ENCODE assay signal across 8 cellular contexts in genomic region chr1:201740609-201741231, GRCh38.
DNase-seq lines count a peak whose midpoint lies in the region; ATAC-seq and TF ChIP-seq lines count a peak whose summit lies in the region.

No MANE protein-coding gene starts in this region.

- H3K36me3 ChIP-seq in IMR-90 (ENCODE audit: control insufficient read depth, insufficient read depth, low read length) (peaks cover 2% of the 10 kb centered on the region; the same call in 1 of the 2 replicates), iPS DF 6.9 (ENCODE audit: control insufficient read depth, insufficient read depth, low read length) (no peaks in the 10 kb centered on the region), smooth muscle cell (ENCODE audit: low read depth) (no peaks in the 10 kb centered on the region)

- H3K14ac ChIP-seq in IMR-90 (replicated peaks; ENCODE audit: low read depth, low read length) = no peak overlapping the region

- H3K27ac Mint-ChIP-seq in activated naive CD8-positive, alpha-beta T cell treated with anti-CD3 and anti-CD28 coated beads for 36 hours = peak overlapping the region; percentile 39

- H3K79me1 ChIP-seq in IMR-90 (ENCODE audit: low read depth in 1 of 2, low read length in 2 of 2) = peaks cover 53 to 97% of the 10 kb centered on the region in 2 experiments

- WGBS in IMR-90 (ENCODE audit: extremely low coverage in 2 of 2, insufficient read length in 1 of 2), 2 experiments = 72% methylated on average over 3 of the region's 14 CpGs; no CpG with 5 or more reads in 1 of the 2 experiments
- no CpG with 5 or more reads among the region's 14 CpGs for WGBS in iPS DF 6.9 (ENCODE audit: insufficient coverage, insufficient read length)
- 48% methylated on average over 9 of the region's 14 CpGs for WGBS in smooth muscle cell (ENCODE audit: low lambda C conversion rate)

- no peaks in the 10 kb centered on the region for H3K36me3 Mint-ChIP-seq in activated naive CD8-positive, alpha-beta T cell treated with anti-CD3 and anti-CD28 coated beads for 36 hours

- no peak overlapping the region for H2BK20ac ChIP-seq in IMR-90 (ENCODE audit: low read depth, low read length)

- ATAC-seq in IMR-90 (ENCODE audit: low read depth) = no peak

- intact Hi-C loops in IMR-90 (cut with micrococcal nuclease) = no loop called here

- peaks cover 74% of the 10 kb centered on the region for H3K79me2 ChIP-seq in smooth muscle cell (ENCODE audit: low read depth)

- H3K4me1 ChIP-seq in IMR-90 (ENCODE audit: control insufficient read depth, insufficient read depth, low read length) (peaks cover 47% of the 10 kb centered on the region), iPS DF 6.9 (ENCODE audit: control insufficient read depth, insufficient read depth, low read length) (peaks cover 24% of the 10 kb centered on the region), smooth muscle cell (ENCODE audit: low read depth) (peaks cover 71% of the 10 kb centered on the region)

- POLR2A ChIA-PET in IMR-90 (lab: Charles Lee; ENCODE audit: unreplicated experiment) = no interaction called here

- H3K27me3 Mint-ChIP-seq in activated naive CD8-positive, alpha-beta T cell treated with anti-CD3 and anti-CD28 coated beads for 36 hours = peaks cover 6% of the 10 kb centered on the region

- no peak overlapping the region for H3K4ac ChIP-seq in IMR-90 (ENCODE audit: low read depth, low read length)

- CTCF ChIA-PET in IMR-90 (lab: Yijun Ruan, JAX) = no interaction called here

- H3K9me3 ChIP-seq in IMR-90 (ENCODE audit: control insufficient read depth, insufficient read depth, low read length) (no peaks in the 10 kb centered on the region), iPS DF 6.9 (ENCODE audit: control insufficient read depth, insufficient read depth, low read length) (no peaks in the 10 kb centered on the region), smooth muscle cell (replicated peaks; ENCODE audit: low read depth) (no peaks in the 10 kb centered on the region)

- no peak overlapping the region for H4K5ac ChIP-seq in IMR-90 (ENCODE audit: low read depth, low read length)

- H2BK15ac ChIP-seq in IMR-90 (ENCODE audit: low read depth, low read length) = no peak overlapping the region

- H4K8ac ChIP-seq in IMR-90 (ENCODE audit: low read depth in 2 of 2, low read length in 2 of 2) = no peak overlapping the region; a peak in 1 of 4 replicates

- TF ChIP-seq POLR2A in IMR-90 (IDR thresholded peaks at IDR 0.05; ENCODE audit: low read depth, low read length) = no peak

- H3K27ac ChIP-seq in IMR-90 (ENCODE audit: insufficient read depth, low read length) (no peak overlapping the region; the same call in 1 of the 2 replicates), iPS DF 6.9 (ENCODE audit: low read length) (no peak overlapping the region), smooth muscle cell (ENCODE audit: low read depth) (no peak overlapping the region)

- H2AK9ac ChIP-seq in IMR-90 (replicated peaks; ENCODE audit: low read depth, low read length, poor library complexity) = no peak overlapping the region

- TF ChIP-seq RAD21 in IMR-90 (IDR thresholded peaks at IDR 0.05; ENCODE audit: low read length) = no peak

- H3F3A ChIP-seq in smooth muscle cell (ENCODE audit: low read depth) = peaks cover 35% of the 10 kb centered on the region

- DNase-seq in IMR-90 = no peak
- DNase-seq in activated naive CD8-positive, alpha-beta T cell treated with anti-CD3 and anti-CD28 coated beads for 36 hours = no peak
- no peak for DNase-seq in iPS DF 6.9 (ENCODE audit: low read depth, low spot score)
- DNase-seq in smooth muscle cell (lab: John Stamatoyannopoulos, UW; ENCODE audit: unreplicated experiment) = no peak
- no peak for DNase-seq in GM13977 (ENCODE audit: low spot score)
- no peak for DNase-seq in hepatic stellate cell (ENCODE audit: low spot score)
- DNase-seq in hippocampal formation (lab: John Stamatoyannopoulos, UW) = no peak
- DNase-seq in amniotic stem cell (lab: John Stamatoyannopoulos, UW) = no peak

- no peaks in the 10 kb centered on the region for H3K9me3 Mint-ChIP-seq in activated naive CD8-positive, alpha-beta T cell treated with anti-CD3 and anti-CD28 coated beads for 36 hours

- H4K91ac ChIP-seq in IMR-90 (ENCODE audit: insufficient read depth, low read depth, low read length) = peak overlapping the region; percentile 38; the same call in 1 of the 2 replicates

- H3K9ac ChIP-seq in IMR-90 (ENCODE audit: low read depth, low read length) (peak overlapping the region; percentile 42; the same call in 1 of the 2 replicates), smooth muscle cell (ENCODE audit: low read depth) (peak overlapping the region; percentile 66)

- no peak overlapping the region; the same call in 1 of the 2 replicates for H3K4me3 ChIP-seq in IMR-90 (ENCODE audit: insufficient read depth, low read depth, low read length)
- H3K4me3 ChIP-seq in iPS DF 6.9 (ENCODE audit: low read length) = peak overlapping the region; percentile 82; the same call in 1 of the 2 replicates
- H3K4me3 ChIP-seq in smooth muscle cell = peak overlapping the region; percentile 67

- H2BK5ac ChIP-seq in IMR-90 (ENCODE audit: low read depth, low read length, poor library complexity, severe bottlenecking) = no peak overlapping the region

- H2BK120ac ChIP-seq in IMR-90 (ENCODE audit: low read depth, low read length) = no peak overlapping the region

- TF ChIP-seq CTCF in IMR-90 (conservative IDR thresholded peaks at IDR 0.05; ENCODE audit: low read depth, low read length) (no peak), smooth muscle cell (IDR thresholded peaks at IDR 0.05; ENCODE audit: borderline replicate concordance, insufficient read depth, poor library complexity, severe bottlenecking) (no peak), GM13977 (IDR thresholded peaks at IDR 0.05; ENCODE audit: extremely low read depth, insufficient read depth, missing control alignments) (no peak)

- H3K27me3 ChIP-seq in IMR-90 (ENCODE audit: control insufficient read depth, insufficient read depth, low read length) (no peaks in the 10 kb centered on the region), iPS DF 6.9 (ENCODE audit: control insufficient read depth, insufficient read depth, low read length) (no peaks in the 10 kb centered on the region), smooth muscle cell (ENCODE audit: low read depth) (no peaks in the 10 kb centered on the region)

- peak overlapping the region; percentile 53 for H3K4me2 ChIP-seq in IMR-90 (ENCODE audit: low read depth, low read length)
- peak overlapping the region; percentile 93 for H3K4me2 ChIP-seq in smooth muscle cell

- dilution Hi-C loops in IMR-90 (cut with HindIII; ENCODE audit: low sequenced_read_pairs, unreplicated experiment) = no loop called here

- in situ Hi-C loops in IMR-90 (cut with MboI; ENCODE audit: low sequenced_read_pairs) = no loop called here
- in situ Hi-C loops in GM13977 (cut with MboI; ENCODE audit: low pct_unique_long_range_greater_than_20kb, low sequenced_read_pairs, unreplicated experiment) = no loop called here

- H3K23ac ChIP-seq in IMR-90 (ENCODE audit: low read depth, low read length) = peak overlapping the region; percentile 15; the same call in 1 of the 2 replicates

- peaks cover 45% of the 10 kb centered on the region for H3K9me1 ChIP-seq in IMR-90 (ENCODE audit: insufficient read depth, low read length)

- H2AFZ ChIP-seq in IMR-90 (replicated peaks; ENCODE audit: low read length, poor library complexity) (no peak overlapping the region), smooth muscle cell (ENCODE audit: low read depth) (no peak overlapping the region)

- peaks cover 12% of the 10 kb centered on the region for H3K4me1 Mint-ChIP-seq in activated naive CD8-positive, alpha-beta T cell treated with anti-CD3 and anti-CD28 coated beads for 36 hours

- H2AK5ac ChIP-seq in IMR-90 (ENCODE audit: low read depth, low read length) = peak overlapping the region; percentile 20; the same call in 1 of the 2 replicates

- no peak overlapping the region for H3K56ac ChIP-seq in IMR-90 (ENCODE audit: extremely low read depth, insufficient read depth, low read length)

- H3K18ac ChIP-seq in IMR-90 (ENCODE audit: low read depth, low read length) = no peak overlapping the region

- no TSS peak for BruUV-seq in IMR-90 (replicated peaks; lab: Mats Ljungman, UMichigan)

- peaks cover 96% of the 10 kb centered on the region for H4K20me1 ChIP-seq in IMR-90 (ENCODE audit: insufficient read depth, low read length)
- H4K20me1 ChIP-seq in smooth muscle cell (ENCODE audit: low read depth) = peaks cover 93% of the 10 kb centered on the region

- peak overlapping the region; percentile 83 for H3K4me3 Mint-ChIP-seq in activated naive CD8-positive, alpha-beta T cell treated with anti-CD3 and anti-CD28 coated beads for 36 hours

TF ChIP-seq in IMR-90, 13 proteins besides CTCF, POLR2A, EP300 and RAD21 (continues in another document):
- TF ChIP-seq, protein P1, sequence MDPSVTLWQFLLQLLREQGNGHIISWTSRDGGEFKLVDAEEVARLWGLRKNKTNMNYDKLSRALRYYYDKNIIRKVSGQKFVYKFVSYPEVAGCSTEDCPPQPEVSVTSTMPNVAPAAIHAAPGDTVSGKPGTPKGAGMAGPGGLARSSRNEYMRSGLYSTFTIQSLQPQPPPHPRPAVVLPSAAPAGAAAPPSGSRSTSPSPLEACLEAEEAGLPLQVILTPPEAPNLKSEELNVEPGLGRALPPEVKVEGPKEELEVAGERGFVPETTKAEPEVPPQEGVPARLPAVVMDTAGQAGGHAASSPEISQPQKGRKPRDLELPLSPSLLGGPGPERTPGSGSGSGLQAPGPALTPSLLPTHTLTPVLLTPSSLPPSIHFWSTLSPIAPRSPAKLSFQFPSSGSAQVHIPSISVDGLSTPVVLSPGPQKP (IDR thresholded peaks at IDR 0.05; ENCODE audit: borderline replicate concordance, low read depth, low read length) = no peak
- TF ChIP-seq RCOR1 (IDR thresholded peaks at IDR 0.05; ENCODE audit: insufficient replicate concordance, low read length) (no peak), RFX5 (IDR thresholded peaks at IDR 0.05; ENCODE audit: low read depth, low read length) (no peak), MXI1 (IDR thresholded peaks at IDR 0.05; ENCODE audit: borderline replicate concordance, low read depth, low read length) (no peak), USF2 (IDR thresholded peaks at IDR 0.05; ENCODE audit: low read depth, low read length) (no peak), FOS (IDR thresholded peaks at IDR 0.05; ENCODE audit: low read depth, low read length) (no peak), SMC3 (IDR thresholded peaks at IDR 0.05; ENCODE audit: low read depth, low read length) (no peak), BHLHE40 (IDR thresholded peaks at IDR 0.05; ENCODE audit: low read depth, low read length) (no peak), CEBPB (IDR thresholded peaks at IDR 0.05; ENCODE audit: low read depth, low read length) (no peak), NFE2L2 (IDR thresholded peaks at IDR 0.05; ENCODE audit: low read depth, low read length) (no peak), MAFK (IDR thresholded peaks at IDR 0.05; ENCODE audit: low read depth, low read length) (no peak)
